In genomic region chr2:168552450-168552856, GRCh38 we compare ENCODE assay signal across 8 cellular contexts.
DNase-seq lines count a peak whose midpoint lies in the region; ATAC-seq and TF ChIP-seq lines count a peak whose summit lies in the region.

No MANE protein-coding gene starts in this region.

- no peak overlapping the region for H3K4me3 ChIP-seq in WERI-Rb-1 (ENCODE audit: low read depth, low read length)

- H3K9me3 ChIP-seq in WERI-Rb-1 (ENCODE audit: severe bottlenecking) = no peaks in the 10 kb centered on the region

- no peaks in the 10 kb centered on the region for H3K9me3 Mint-ChIP-seq in memory B cell

- ATAC-seq in GM19035 (IDR thresholded peaks at IDR 0.05; ENCODE audit: unreplicated experiment) (peak; percentile 97), HG02981 (IDR thresholded peaks at IDR 0.05; ENCODE audit: unreplicated experiment) (peak; percentile 95), memory B cell (ENCODE audit: low read depth) (peak; percentile 73)

- no peak overlapping the region for H3K4me3 Mint-ChIP-seq in memory B cell

- DNase-seq in NCI-H2081 (lab: John Stamatoyannopoulos, UW) (peak; percentile 58 to 88), memory B cell (ENCODE audit: low spot score in 2 of 2) (peak in 1 of 2 donors; percentile 1), kidney glomerular epithelial cell (lab: John Stamatoyannopoulos, UW) (no peak), HuH-7.5 (ENCODE audit: low spot score) (no peak), WERI-Rb-1 (no peak)
- no peak for DNase-seq in stimulated activated CD4-positive, alpha-beta T cell treated with anti-CD3 and anti-CD28 coated beads, Interleukin-1b, Interleukin-23, amount 100 ng/mL, for 48 hours

- H3K27me3 Mint-ChIP-seq in memory B cell = no peaks in the 10 kb centered on the region

- peaks cover 4% of the 10 kb centered on the region for H3K4me1 Mint-ChIP-seq in memory B cell

- H3K27ac Mint-ChIP-seq in memory B cell = no peak overlapping the region

- H3K36me3 Mint-ChIP-seq in memory B cell = peaks cover 1% of the 10 kb centered on the region

- no peak overlapping the region for H3K27ac ChIP-seq in WERI-Rb-1

- no peak for TF ChIP-seq CTCF in WERI-Rb-1 (IDR thresholded peaks at IDR 0.05; ENCODE audit: low read depth, low read length)

- no peaks in the 10 kb centered on the region for H3K36me3 ChIP-seq in WERI-Rb-1

- no peaks in the 10 kb centered on the region for H3K27me3 ChIP-seq in WERI-Rb-1 (ENCODE audit: insufficient read depth, low read depth, severe bottlenecking)

Comparison
In these comparisons a context has a peak if more than half of its experiments do, and no peak if none do; other contexts are left out.
1. DNase-seq: peak in NCI-H2081 (2 of 2); none in kidney glomerular epithelial cell (single experiment), stimulated activated CD4-positive, alpha-beta T cell treated with anti-CD3 and anti-CD28 coated beads, Interleukin-1b, Interleukin-23, amount 100 ng/mL, for 48 hours (single experiment), HuH-7.5 (single experiment) and WERI-Rb-1 (single experiment).
2. Peak in every context shown above with its lines, with median percentiles within 50 percentile points of each other: ATAC-seq.